ENCODE assay signal across 10 cellular contexts in the genomic region with DNA sequence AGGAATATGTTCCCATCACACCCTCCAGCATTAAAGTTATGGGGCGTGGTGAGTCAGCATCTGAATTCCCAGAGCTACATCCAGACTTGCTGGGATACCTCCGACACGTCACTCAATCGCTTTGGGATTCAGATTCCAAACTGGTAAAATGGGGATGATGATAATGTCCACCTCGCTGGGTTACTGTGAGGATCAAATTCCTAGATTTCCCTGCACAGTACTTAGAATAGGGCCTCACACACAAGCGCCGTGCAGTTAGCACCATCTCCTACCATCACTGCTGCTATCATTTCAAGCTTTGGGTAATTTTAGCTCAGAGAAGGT.
"Had no signal": no experiment of that assay in that cellular context is flagged by ENCODE, and none has a peak within 500 bp of the region (broad histone marks: within the 10 kb centered on the region; RNA-seq: fewer than 3 reads in every experiment).

No MANE protein-coding gene starts in this region.

- H3K27ac ChIP-seq: epithelial cell of prostate had no signal

- H3K27me3 Mint-ChIP-seq: activated CD8-positive, alpha-beta memory T cell treated with anti-CD3 and anti-CD28 coated beads, Interleukin-2, amount 10 ng/mL, durations not matched to agents 7 days and 5 days; T-helper 17 cell had no signal

- H3K36me3 Mint-ChIP-seq: activated CD8-positive, alpha-beta memory T cell treated with anti-CD3 and anti-CD28 coated beads, Interleukin-2, amount 10 ng/mL, durations not matched to agents 7 days and 5 days; activated naive CD8-positive, alpha-beta T cell treated with anti-CD3 and anti-CD28 coated beads, Interleukin-2, amount 10 ng/mL, durations not matched to agents 7 days and 5 days had no signal

- H3K4me3 ChIP-seq: lung had no signal

- H3K4me1 Mint-ChIP-seq: activated CD8-positive, alpha-beta memory T cell treated with anti-CD3 and anti-CD28 coated beads, Interleukin-2, amount 10 ng/mL, durations not matched to agents 7 days and 5 days; activated naive CD8-positive, alpha-beta T cell treated with anti-CD3 and anti-CD28 coated beads, Interleukin-2, amount 10 ng/mL, durations not matched to agents 7 days and 5 days had no signal

- H3K9me3 Mint-ChIP-seq: activated naive CD8-positive, alpha-beta T cell treated with anti-CD3 and anti-CD28 coated beads, Interleukin-2, amount 10 ng/mL, durations not matched to agents 7 days and 5 days; activated T-helper 2 cell treated with anti-CD3 and anti-CD28 coated beads, Interferon-gamma antibody, Interleukin-2, Interleukin-4, amounts not matched to agents 10 μg/mL and 5 μg/mL and 100 μg/mL, durations not matched to agents 14 hours and 24 hours and 36 hours; effector memory CD8-positive, alpha-beta T cell; nephron had no signal

- DNase-seq: hippocampal formation, occipital lobe had no signal

- H3K4me3 Mint-ChIP-seq: activated CD8-positive, alpha-beta memory T cell treated with anti-CD3 and anti-CD28 coated beads, Interleukin-2, amount 10 ng/mL, durations not matched to agents 7 days and 5 days; activated naive CD8-positive, alpha-beta T cell treated with anti-CD3 and anti-CD28 coated beads, Interleukin-2, amount 10 ng/mL, durations not matched to agents 7 days and 5 days; effector memory CD8-positive, alpha-beta T cell; nephron; T-helper 17 cell had no signal

- H3K27ac Mint-ChIP-seq: activated CD8-positive, alpha-beta memory T cell treated with anti-CD3 and anti-CD28 coated beads, Interleukin-2, amount 10 ng/mL, durations not matched to agents 7 days and 5 days; activated naive CD8-positive, alpha-beta T cell treated with anti-CD3 and anti-CD28 coated beads, Interleukin-2, amount 10 ng/mL, durations not matched to agents 7 days and 5 days; activated T-helper 2 cell treated with anti-CD3 and anti-CD28 coated beads, Interferon-gamma antibody, Interleukin-2, Interleukin-4, amounts not matched to agents 10 μg/mL and 5 μg/mL and 100 μg/mL, durations not matched to agents 14 hours and 24 hours and 36 hours; effector memory CD8-positive, alpha-beta T cell; nephron; T-helper 17 cell had no signal
